In the genomic region with DNA sequence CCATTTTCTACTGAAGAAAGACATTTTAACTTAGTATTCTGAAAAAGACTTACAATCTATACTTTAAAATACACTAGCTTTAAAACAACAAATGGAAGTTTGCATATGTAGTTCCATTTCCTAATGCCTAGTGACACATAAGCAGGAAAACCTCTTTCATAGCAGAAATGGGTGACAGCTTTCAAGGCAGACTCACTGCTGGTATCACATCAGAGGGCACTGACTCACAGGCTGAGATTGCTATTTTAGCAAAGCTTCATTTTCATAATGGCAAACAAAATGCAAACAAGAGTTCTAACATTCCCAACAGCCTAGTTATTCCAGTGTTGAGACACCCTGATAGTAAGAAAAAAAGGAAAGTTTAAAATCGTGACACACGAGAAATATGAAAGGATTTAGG, we compare ENCODE assay signal across 11 cellular contexts. TPM values are rescaled to one million over a fixed set of nuclear protein-coding genes. Genes with fewer than 3 reads are reported as not detected.
DNase-seq lines count a peak whose midpoint lies in the region; ATAC-seq and TF ChIP-seq lines count a peak whose summit lies in the region.
"Had no signal": no experiment of that assay in that cellular context is flagged by ENCODE, and none has a peak within 500 bp of the region (broad histone marks: within the 10 kb centered on the region; RNA-seq: fewer than 3 reads in every experiment).

No MANE protein-coding gene starts in this region.

- no peaks in the 10 kb centered on the region for H3K27me3 ChIP-seq in subcutaneous abdominal adipose tissue (ENCODE audit: control insufficient read depth in 5 of 5, insufficient read depth in 4 of 5, low read length in 5 of 5)
- H3K27me3 ChIP-seq: uterus had no signal

- ATAC-seq in activated naive CD4-positive, alpha-beta T cell treated with anti-CD3 and anti-CD28 coated beads, Interleukin-2, amount 50 U/mL, for 72 hours = peak; percentile 67 to 70
- ATAC-seq in GM21825 (IDR thresholded peaks at IDR 0.05; ENCODE audit: unreplicated experiment) = no peak
- no peak for ATAC-seq in stimulated activated naive CD8-positive, alpha-beta T cell treated with anti-CD3 and anti-CD28 coated beads, Interleukin-15, amount 100 ng/mL, for 72 hours
- ATAC-seq in effector memory CD8-positive, alpha-beta T cell (replicated peaks) = no peak

- peaks cover 7 to 12% of the 10 kb centered on the region in 2 donors for H3K36me3 Mint-ChIP-seq in activated naive CD4-positive, alpha-beta T cell treated with anti-CD3 and anti-CD28 coated beads, Interleukin-2, amount 50 U/mL, for 72 hours
- peaks cover 33% of the 10 kb centered on the region for H3K36me3 Mint-ChIP-seq in activated T-helper 1 cell treated with anti-CD3 and anti-CD28 coated beads, Interleukin-12 subunit alpha, Interleukin-12 subunit beta, Interleukin-2, Interleukin-4 antibody, amounts not matched to agents 30 ng/mL and 10 ng/mL and 1 ng/mL, durations not matched to agents 14 hours and 24 hours and 36 hours (ENCODE audit: low read depth)
- peaks cover 63% of the 10 kb centered on the region for H3K36me3 Mint-ChIP-seq in effector memory CD8-positive, alpha-beta T cell (ENCODE audit: insufficient read depth)

- peaks cover 14 to 41% (median 17%) of the 10 kb centered on the region in 5 donors for H3K36me3 ChIP-seq in subcutaneous abdominal adipose tissue (ENCODE audit: control insufficient read depth in 5 of 5, insufficient read depth in 5 of 5, low read length in 5 of 5)
- H3K36me3 ChIP-seq: uterus had no signal

- peak overlapping the region; percentile 1 to 77 for H3K27ac Mint-ChIP-seq in activated naive CD4-positive, alpha-beta T cell treated with anti-CD3 and anti-CD28 coated beads, Interleukin-2, amount 50 U/mL, for 72 hours
- peak overlapping the region; percentile 42 for H3K27ac Mint-ChIP-seq in activated T-helper 1 cell treated with anti-CD3 and anti-CD28 coated beads, Interleukin-12 subunit alpha, Interleukin-12 subunit beta, Interleukin-2, Interleukin-4 antibody, amounts not matched to agents 30 ng/mL and 10 ng/mL and 1 ng/mL, durations not matched to agents 14 hours and 24 hours and 36 hours
- H3K27ac Mint-ChIP-seq in stimulated activated naive CD8-positive, alpha-beta T cell treated with anti-CD3 and anti-CD28 coated beads, Interleukin-15, amount 100 ng/mL, for 72 hours = peak overlapping the region in 1 of 2 donors; percentile 30
- no peak overlapping the region for H3K27ac Mint-ChIP-seq in effector memory CD8-positive, alpha-beta T cell
- H3K27ac Mint-ChIP-seq: activated naive CD8-positive, alpha-beta T cell treated with anti-CD3 and anti-CD28 coated beads, Interleukin-2, amount 10 ng/mL, durations not matched to agents 7 days and 5 days had no signal

- DNase-seq in activated naive CD4-positive, alpha-beta T cell treated with anti-CD3 and anti-CD28 coated beads, Interleukin-2, amount 50 U/mL, for 72 hours (ENCODE audit: low spot score in 2 of 2) = no peak
- no peak for DNase-seq in activated naive CD4-positive, alpha-beta T cell treated with Interleukin-2 at 50 U/mL for 16 hours
- DNase-seq in activated T-helper 1 cell treated with anti-CD3 and anti-CD28 coated beads, Interleukin-12 subunit alpha, Interleukin-12 subunit beta, Interleukin-2, Interleukin-4 antibody, amounts not matched to agents 30 ng/mL and 10 ng/mL and 1 ng/mL, durations not matched to agents 14 hours and 24 hours and 36 hours (ENCODE audit: low spot score) = no peak
- peak; percentile 68 for DNase-seq in fibroblast of villous mesenchyme (ENCODE audit: low read depth)
- DNase-seq in stimulated activated naive CD8-positive, alpha-beta T cell treated with anti-CD3 and anti-CD28 coated beads, Interleukin-15, amount 100 ng/mL, for 72 hours = no peak
- no peak for DNase-seq in effector memory CD8-positive, alpha-beta T cell
- DNase-seq: activated naive CD8-positive, alpha-beta T cell treated with anti-CD3 and anti-CD28 coated beads, Interleukin-2, amount 10 ng/mL, durations not matched to agents 7 days and 5 days; MM.1S; uterus had no signal

- H3K27ac ChIP-seq in subcutaneous abdominal adipose tissue (ENCODE audit: low read depth, low read length) = peak overlapping the region; percentile 7
- H3K27ac ChIP-seq: uterus had no signal

- intact Hi-C loops in activated T-helper 1 cell treated with anti-CD3 and anti-CD28 coated beads, Interleukin-12 subunit alpha, Interleukin-12 subunit beta, Interleukin-2, Interleukin-4 antibody, amounts not matched to agents 30 ng/mL and 10 ng/mL and 1 ng/mL, durations not matched to agents 14 hours and 24 hours and 36 hours (cut with micrococcal nuclease) = no loop called here

- peaks cover 0 to 9% (median 0%) of the 10 kb centered on the region in 5 donors for H3K4me1 ChIP-seq in subcutaneous abdominal adipose tissue (ENCODE audit: control insufficient read depth in 5 of 5, insufficient read depth in 5 of 5, low read length in 5 of 5)

- no peak overlapping the region for H3K4me3 Mint-ChIP-seq in activated T-helper 1 cell treated with anti-CD3 and anti-CD28 coated beads, Interleukin-12 subunit alpha, Interleukin-12 subunit beta, Interleukin-2, Interleukin-4 antibody, amounts not matched to agents 30 ng/mL and 10 ng/mL and 1 ng/mL, durations not matched to agents 14 hours and 24 hours and 36 hours
- no peak overlapping the region for H3K4me3 Mint-ChIP-seq in stimulated activated naive CD8-positive, alpha-beta T cell treated with anti-CD3 and anti-CD28 coated beads, Interleukin-15, amount 100 ng/mL, for 72 hours
- H3K4me3 Mint-ChIP-seq in effector memory CD8-positive, alpha-beta T cell = no peak overlapping the region
- H3K4me3 Mint-ChIP-seq: activated naive CD8-positive, alpha-beta T cell treated with anti-CD3 and anti-CD28 coated beads, Interleukin-2, amount 10 ng/mL, durations not matched to agents 7 days and 5 days had no signal

- no peaks in the 10 kb centered on the region for H3K27me3 Mint-ChIP-seq in activated T-helper 1 cell treated with anti-CD3 and anti-CD28 coated beads, Interleukin-12 subunit alpha, Interleukin-12 subunit beta, Interleukin-2, Interleukin-4 antibody, amounts not matched to agents 30 ng/mL and 10 ng/mL and 1 ng/mL, durations not matched to agents 14 hours and 24 hours and 36 hours (ENCODE audit: insufficient read depth)
- no peaks in the 10 kb centered on the region for H3K27me3 Mint-ChIP-seq in stimulated activated naive CD8-positive, alpha-beta T cell treated with anti-CD3 and anti-CD28 coated beads, Interleukin-15, amount 100 ng/mL, for 72 hours
- no peaks in the 10 kb centered on the region for H3K27me3 Mint-ChIP-seq in effector memory CD8-positive, alpha-beta T cell
- H3K27me3 Mint-ChIP-seq: activated naive CD8-positive, alpha-beta T cell treated with anti-CD3 and anti-CD28 coated beads, Interleukin-2, amount 10 ng/mL, durations not matched to agents 7 days and 5 days had no signal

- no peak overlapping the region for H3K4me3 ChIP-seq in fibroblast of villous mesenchyme (ENCODE audit: low read depth, low read length)
- no peak overlapping the region for H3K4me3 ChIP-seq in subcutaneous abdominal adipose tissue (ENCODE audit: low read depth in 1 of 5, low read length in 5 of 5)
- H3K4me3 ChIP-seq: uterus had no signal

- TF ChIP-seq CTCF in fibroblast of villous mesenchyme (IDR thresholded peaks at IDR 0.05; ENCODE audit: insufficient read depth, low read depth, low read length) = no peak

- no peaks in the 10 kb centered on the region for H3K9me3 ChIP-seq in subcutaneous abdominal adipose tissue (ENCODE audit: control insufficient read depth in 5 of 5, low read length in 5 of 5)
- H3K9me3 ChIP-seq: uterus had no signal

- no peak overlapping the region for H3K9ac ChIP-seq in subcutaneous abdominal adipose tissue (ENCODE audit: low read length in 5 of 5)

- H3K4me1 Mint-ChIP-seq in activated T-helper 1 cell treated with anti-CD3 and anti-CD28 coated beads, Interleukin-12 subunit alpha, Interleukin-12 subunit beta, Interleukin-2, Interleukin-4 antibody, amounts not matched to agents 30 ng/mL and 10 ng/mL and 1 ng/mL, durations not matched to agents 14 hours and 24 hours and 36 hours (ENCODE audit: low read depth) = peaks cover 38% of the 10 kb centered on the region
- H3K4me1 Mint-ChIP-seq in stimulated activated naive CD8-positive, alpha-beta T cell treated with anti-CD3 and anti-CD28 coated beads, Interleukin-15, amount 100 ng/mL, for 72 hours = peaks cover 40% of the 10 kb centered on the region
- peaks cover 22 to 40% of the 10 kb centered on the region in 2 donors for H3K4me1 Mint-ChIP-seq in effector memory CD8-positive, alpha-beta T cell (ENCODE audit: low read depth in 2 of 2)

- H3K9me3 Mint-ChIP-seq in activated naive CD4-positive, alpha-beta T cell treated with anti-CD3 and anti-CD28 coated beads, Interleukin-2, amount 50 U/mL, for 72 hours = no peaks in the 10 kb centered on the region
- no peaks in the 10 kb centered on the region for H3K9me3 Mint-ChIP-seq in activated T-helper 1 cell treated with anti-CD3 and anti-CD28 coated beads, Interleukin-12 subunit alpha, Interleukin-12 subunit beta, Interleukin-2, Interleukin-4 antibody, amounts not matched to agents 30 ng/mL and 10 ng/mL and 1 ng/mL, durations not matched to agents 14 hours and 24 hours and 36 hours
- no peaks in the 10 kb centered on the region for H3K9me3 Mint-ChIP-seq in stimulated activated naive CD8-positive, alpha-beta T cell treated with anti-CD3 and anti-CD28 coated beads, Interleukin-15, amount 100 ng/mL, for 72 hours
- H3K9me3 Mint-ChIP-seq in effector memory CD8-positive, alpha-beta T cell = no peaks in the 10 kb centered on the region
- H3K9me3 Mint-ChIP-seq: activated naive CD8-positive, alpha-beta T cell treated with anti-CD3 and anti-CD28 coated beads, Interleukin-2, amount 10 ng/mL, durations not matched to agents 7 days and 5 days had no signal

RNA-seq across cellular contexts. Expression of gene GSPT1, which starts 19.0 kb away (rescaled TPM):
- 100 to 1,000 TPM; 154 to 181 TPM for total RNA-seq in activated naive CD4-positive, alpha-beta T cell treated with anti-CD3 and anti-CD28 coated beads, Interleukin-2, amount 50 U/mL, for 72 hours
- 207 and 214 TPM in 2 replicates for total RNA-seq in activated T-helper 1 cell treated with anti-CD3 and anti-CD28 coated beads, Interleukin-12 subunit alpha, Interleukin-12 subunit beta, Interleukin-2, Interleukin-4 antibody, amounts not matched to agents 30 ng/mL and 10 ng/mL and 1 ng/mL, durations not matched to agents 14 hours and 24 hours and 36 hours
- total RNA-seq in fibroblast of villous mesenchyme = 104 and 170 TPM in 2 replicates

RNA-seq across cellular contexts. Expression of gene NPIPB2, which starts 45.1 kb away (rescaled TPM):
- total RNA-seq in activated naive CD4-positive, alpha-beta T cell treated with anti-CD3 and anti-CD28 coated beads, Interleukin-2, amount 50 U/mL, for 72 hours = 10 to 100 TPM; 16.5 to 24.5 TPM
- total RNA-seq in activated T-helper 1 cell treated with anti-CD3 and anti-CD28 coated beads, Interleukin-12 subunit alpha, Interleukin-12 subunit beta, Interleukin-2, Interleukin-4 antibody, amounts not matched to agents 30 ng/mL and 10 ng/mL and 1 ng/mL, durations not matched to agents 14 hours and 24 hours and 36 hours = 15.0 and 18.8 TPM in 2 replicates
- 2.2 and 2.3 TPM in 2 replicates for total RNA-seq in fibroblast of villous mesenchyme

RNA-seq across cellular contexts. Expression of gene RSL1D1, which starts 45.4 kb away (rescaled TPM):
- 100 to 1,000 TPM; 255 to 326 TPM for total RNA-seq in activated naive CD4-positive, alpha-beta T cell treated with anti-CD3 and anti-CD28 coated beads, Interleukin-2, amount 50 U/mL, for 72 hours
- total RNA-seq in activated T-helper 1 cell treated with anti-CD3 and anti-CD28 coated beads, Interleukin-12 subunit alpha, Interleukin-12 subunit beta, Interleukin-2, Interleukin-4 antibody, amounts not matched to agents 30 ng/mL and 10 ng/mL and 1 ng/mL, durations not matched to agents 14 hours and 24 hours and 36 hours = 345 and 369 TPM in 2 replicates
- 57.7 and 117 TPM in 2 replicates for total RNA-seq in fibroblast of villous mesenchyme

Comparison
In these comparisons a context has a peak if more than half of its experiments do, and no peak if none do; other contexts are left out.
1. ATAC-seq: peak in activated naive CD4-positive, alpha-beta T cell treated with anti-CD3 and anti-CD28 coated beads, Interleukin-2, amount 50 U/mL, for 72 hours (2 of 2); none in GM21825 (single experiment), stimulated activated naive CD8-positive, alpha-beta T cell treated with anti-CD3 and anti-CD28 coated beads, Interleukin-15, amount 100 ng/mL, for 72 hours (single experiment) and effector memory CD8-positive, alpha-beta T cell (single experiment).
2. H3K27ac Mint-ChIP-seq: peak in activated naive CD4-positive, alpha-beta T cell treated with anti-CD3 and anti-CD28 coated beads, Interleukin-2, amount 50 U/mL, for 72 hours (2 of 2) and activated T-helper 1 cell treated with anti-CD3 and anti-CD28 coated beads, Interleukin-12 subunit alpha, Interleukin-12 subunit beta, Interleukin-2, Interleukin-4 antibody, amounts not matched to agents 30 ng/mL and 10 ng/mL and 1 ng/mL, durations not matched to agents 14 hours and 24 hours and 36 hours (single experiment); none in effector memory CD8-positive, alpha-beta T cell (0 of 2).